8 cellular contexts compared by ENCODE assay signal in the genomic region with DNA sequence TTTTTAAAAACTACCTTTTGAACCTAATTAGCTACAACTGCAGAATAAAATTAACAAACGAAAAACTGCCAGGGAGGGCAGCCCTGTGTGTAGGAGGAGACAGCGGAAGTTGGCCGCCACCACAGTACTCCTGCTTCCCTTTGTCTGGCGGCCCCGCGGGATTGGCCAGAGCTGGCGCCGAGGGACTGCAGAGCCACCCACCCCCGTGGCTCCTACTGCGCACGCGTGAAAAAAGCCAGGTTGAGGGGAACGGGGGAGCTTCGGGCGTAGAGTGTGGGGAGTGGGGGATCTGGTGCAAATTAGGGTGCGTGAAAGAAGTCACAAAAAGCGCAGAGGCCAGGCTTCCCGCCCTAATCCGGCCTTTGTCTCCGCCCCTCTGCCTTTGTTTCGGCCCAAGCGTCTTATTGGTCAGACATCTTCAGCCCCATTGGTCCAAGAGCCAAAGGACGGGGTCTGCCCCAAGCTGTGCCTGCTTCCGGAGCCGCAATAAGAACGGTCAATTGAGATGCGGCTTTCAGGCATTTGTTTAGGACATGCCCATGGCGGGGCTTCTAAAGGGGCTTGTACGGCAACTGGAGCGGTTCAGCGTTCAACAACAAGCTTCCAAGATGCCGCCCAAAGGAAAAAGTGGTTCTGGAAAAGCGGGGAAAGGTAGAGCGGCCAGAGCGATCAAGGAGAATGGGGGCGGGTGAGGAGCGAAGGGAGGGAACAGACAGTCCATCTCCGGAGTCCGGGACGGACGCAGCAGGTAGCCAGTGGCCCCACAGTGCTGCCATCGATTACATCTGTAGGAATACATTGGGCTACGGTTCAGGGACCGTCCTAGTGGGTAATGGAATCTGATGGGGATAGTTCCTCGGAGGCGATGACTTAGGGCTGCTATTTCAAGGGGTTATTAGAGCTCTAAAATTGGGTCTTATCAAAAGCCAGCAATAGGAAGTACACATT. TPM values are rescaled to one million over a fixed set of nuclear protein-coding genes. Genes with fewer than 3 reads are reported as not detected.
A peak's percentile ranks its signal among the peaks of the same experiment; 100 is the strongest.
DNase-seq lines count a peak whose midpoint lies in the region; ATAC-seq and TF ChIP-seq lines count a peak whose summit lies in the region.

A gene (plus strand): TSS at position 580 of the 948 bp plus-strand sequence. CDS start 29 bp downstream, at position 609.

- peak within 1 kb of the TSS; percentile 58 for H2BK120ac ChIP-seq in trophoblast cell (ENCODE audit: insufficient read depth, low read length, poor library complexity)

- H3K4me1 ChIP-seq in adipocyte (ENCODE audit: control insufficient read depth, insufficient read depth, low read length) (peaks cover 10% of the 10 kb centered on the region), cardiac muscle cell (ENCODE audit: low read depth) (no peaks in the 10 kb centered on the region), trophoblast cell (ENCODE audit: control insufficient read depth in 1 of 2, insufficient read depth in 2 of 2, low read length in 2 of 2) (peaks cover 0 to 5% of the 10 kb centered on the region in 2 experiments)

- peak within 1 kb of the TSS; percentile 71 for H3K4me3 ChIP-seq in GM12864 (ENCODE audit: low read depth, low read length)
- H3K4me3 ChIP-seq in SU-DHL-6 (ENCODE audit: insufficient read depth, low read length, poor library complexity, severe bottlenecking): peak within 1 kb of the TSS; percentile 98
- peak within 1 kb of the TSS; percentile 89 for H3K4me3 ChIP-seq in adipocyte (ENCODE audit: low read length)
- peak within 1 kb of the TSS; percentile 87 for H3K4me3 ChIP-seq in cardiac muscle cell
- peak within 1 kb of the TSS; percentile 79 for H3K4me3 ChIP-seq in trophoblast cell (ENCODE audit: low read depth, low read length)

- peak within 1 kb of the TSS; percentile 69 for H4K12ac ChIP-seq in trophoblast cell (ENCODE audit: low read depth, low read length)

- H3K9me3 Mint-ChIP-seq in type B pancreatic cell: no peaks in the 10 kb centered on the region

- H3K18ac ChIP-seq in trophoblast cell (ENCODE audit: low read length): peak within 1 kb of the TSS; percentile 21

- H3K27me3 Mint-ChIP-seq in type B pancreatic cell: no peaks in the 10 kb centered on the region

- H3K27ac ChIP-seq in SU-DHL-6 (ENCODE audit: low read depth, low read length) (peak within 1 kb of the TSS; percentile 92), cardiac muscle cell (peak within 1 kb of the TSS; percentile 91), trophoblast cell (ENCODE audit: low read depth, low read length) (peak within 1 kb of the TSS; percentile 88)

- peak within 1 kb of the TSS; percentile 82 for H4K8ac ChIP-seq in trophoblast cell (ENCODE audit: low read depth, low read length)

- no peaks in the 10 kb centered on the region for H3K9me3 ChIP-seq in SU-DHL-6 (ENCODE audit: insufficient read depth, low read length)
- no peaks in the 10 kb centered on the region for H3K9me3 ChIP-seq in adipocyte (ENCODE audit: control insufficient read depth, low read length)
- H3K9me3 ChIP-seq in cardiac muscle cell (ENCODE audit: low read depth): no peaks in the 10 kb centered on the region
- no peaks in the 10 kb centered on the region for H3K9me3 ChIP-seq in trophoblast cell (ENCODE audit: insufficient read depth, low read depth, low read length)

- H2BK12ac ChIP-seq in trophoblast cell (ENCODE audit: low read length): no peak within 1 kb of the TSS

- H2AK5ac ChIP-seq in trophoblast cell (ENCODE audit: low read length): no peak within 1 kb of the TSS

- WGBS in trophoblast cell (ENCODE audit: extremely low coverage, insufficient coverage, insufficient read length): no CpG with 5 or more reads among the region's 46 CpGs

- H3K4me1 Mint-ChIP-seq in type B pancreatic cell (ENCODE audit: unreplicated experiment): no peaks in the 10 kb centered on the region

- H3K36me3 Mint-ChIP-seq in type B pancreatic cell: peaks cover 7% of the 10 kb centered on the region

- peak within 1 kb of the TSS; percentile 46 for H2BK5ac ChIP-seq in trophoblast cell (ENCODE audit: low read depth, low read length, poor library complexity)

- H3K4ac ChIP-seq in trophoblast cell (ENCODE audit: low read depth, low read length): peak within 1 kb of the TSS; percentile 72

- H3K14ac ChIP-seq in trophoblast cell (ENCODE audit: low read length): peak within 1 kb of the TSS; percentile 37

- H3K4me3 Mint-ChIP-seq in type B pancreatic cell: no peak within 1 kb of the TSS

- no peaks in the 10 kb centered on the region for H3K36me3 ChIP-seq in SU-DHL-6 (ENCODE audit: low read length)
- H3K36me3 ChIP-seq in adipocyte (ENCODE audit: control insufficient read depth, insufficient read depth, low read length, severe bottlenecking): no peaks in the 10 kb centered on the region
- no peaks in the 10 kb centered on the region for H3K36me3 ChIP-seq in cardiac muscle cell
- no peaks in the 10 kb centered on the region for H3K36me3 ChIP-seq in trophoblast cell (ENCODE audit: control insufficient read depth in 1 of 2, insufficient read depth in 2 of 2, low read length in 2 of 2)

- peaks cover 19% of the 10 kb centered on the region for H3K79me2 ChIP-seq in SU-DHL-6 (ENCODE audit: insufficient read depth, low read length)
- peaks cover 4% of the 10 kb centered on the region for H3K79me2 ChIP-seq in trophoblast cell (ENCODE audit: control insufficient read depth, insufficient read depth, low read length, poor library complexity)

- H3K27ac Mint-ChIP-seq in type B pancreatic cell: no peak within 1 kb of the TSS

- H3K9ac ChIP-seq in SU-DHL-6 (ENCODE audit: low read length) (peak within 1 kb of the TSS; percentile 81), adipocyte (ENCODE audit: low read length) (peak within 1 kb of the TSS; percentile 87), trophoblast cell (ENCODE audit: low read length) (peak within 1 kb of the TSS; percentile 80)

- ATAC-seq in HG02763 (IDR thresholded peaks at IDR 0.05; ENCODE audit: unreplicated experiment): peak; percentile 94

- H3F3A ChIP-seq in SU-DHL-6 (ENCODE audit: insufficient read depth): peaks cover 8% of the 10 kb centered on the region; the same call in 1 of the 2 replicates

- H4K20me1 ChIP-seq in SU-DHL-6 (ENCODE audit: low read depth, low read length): no peaks in the 10 kb centered on the region

- TF ChIP-seq CTCF in GM12864 (IDR thresholded peaks at IDR 0.05; ENCODE audit: low read depth, low read length, missing control alignments) (no peak), SU-DHL-6 (IDR thresholded peaks at IDR 0.05; ENCODE audit: insufficient read depth, low read length, poor library complexity, severe bottlenecking) (no peak), cardiac muscle cell (IDR thresholded peaks at IDR 0.05; ENCODE audit: low read depth, low read length) (no peak), type B pancreatic cell (conservative IDR thresholded peaks at IDR 0.05) (no peak)

- peak within 1 kb of the TSS; percentile 80 for H4K91ac ChIP-seq in trophoblast cell (ENCODE audit: low read depth, low read length)

- H3K79me1 ChIP-seq in trophoblast cell (ENCODE audit: low read length): peaks cover 3% of the 10 kb centered on the region

- H3K4me2 ChIP-seq in SU-DHL-6 (ENCODE audit: low read depth, low read length, poor library complexity, severe bottlenecking): peak within 1 kb of the TSS; percentile 98
- H3K4me2 ChIP-seq in trophoblast cell (ENCODE audit: low read length): peak within 1 kb of the TSS; percentile 61

- H3K27me3 ChIP-seq in SU-DHL-6 (ENCODE audit: low read length) (no peaks in the 10 kb centered on the region), adipocyte (replicated peaks; ENCODE audit: control insufficient read depth, insufficient read depth, low read length) (peaks cover 3% of the 10 kb centered on the region), cardiac muscle cell (no peaks in the 10 kb centered on the region), trophoblast cell (ENCODE audit: insufficient read depth, low read length) (no peaks in the 10 kb centered on the region)

- H2AFZ ChIP-seq in SU-DHL-6 (ENCODE audit: low read depth, low read length, severe bottlenecking) (peak within 1 kb of the TSS; percentile 87), trophoblast cell (ENCODE audit: insufficient read depth, low read length, poor library complexity) (peak within 1 kb of the TSS; percentile 52)

- no peak within 1 kb of the TSS for H3K23ac ChIP-seq in trophoblast cell (ENCODE audit: low read length)

- DNase-seq in GM12864 (ENCODE audit: low read depth): peak; percentile 86
- peak; percentile 93 to 99 (median 96) for DNase-seq in NCI-H1417 (lab: John Stamatoyannopoulos, UW)
- DNase-seq in adipocyte (ENCODE audit: low read depth): peak; percentile 99
- DNase-seq in cardiac muscle cell (ENCODE audit: low read depth in 1 of 2, low spot score in 1 of 2): peak; percentile 92 to 97
- DNase-seq in trophoblast cell: peak; percentile 84 to 89
- peak; percentile 85 for DNase-seq in type B pancreatic cell (ENCODE audit: extremely low spot score, unreplicated experiment)

- H3K9me2 ChIP-seq in SU-DHL-6 (replicated peaks; ENCODE audit: insufficient read depth, low read length): no peaks in the 10 kb centered on the region

RNA-seq across cellular contexts. Expression of the gene that starts here (rescaled TPM):
- total RNA-seq in cardiac muscle cell (21.1 and 21.6 TPM in 2 replicates), type B pancreatic cell (ENCODE audit: low replicate concordance) (12.3 and 17.4 TPM in 2 replicates)
- polyA plus RNA-seq in cardiac muscle cell: 44.8 and 63.7 TPM in 2 replicates
- 23.5 and 26.8 TPM in 2 replicates for polyA plus RNA-seq in trophoblast cell (2013)

Comparison
In these comparisons a context has a peak if more than half of its experiments do, and no peak if none do; other contexts are left out.
1. Peak in every context shown above with its lines: DNase-seq, ATAC-seq, H3K4me3 ChIP-seq and H3K27ac ChIP-seq.